ENCODE assay signal across 8 cellular contexts in the genomic region with DNA sequence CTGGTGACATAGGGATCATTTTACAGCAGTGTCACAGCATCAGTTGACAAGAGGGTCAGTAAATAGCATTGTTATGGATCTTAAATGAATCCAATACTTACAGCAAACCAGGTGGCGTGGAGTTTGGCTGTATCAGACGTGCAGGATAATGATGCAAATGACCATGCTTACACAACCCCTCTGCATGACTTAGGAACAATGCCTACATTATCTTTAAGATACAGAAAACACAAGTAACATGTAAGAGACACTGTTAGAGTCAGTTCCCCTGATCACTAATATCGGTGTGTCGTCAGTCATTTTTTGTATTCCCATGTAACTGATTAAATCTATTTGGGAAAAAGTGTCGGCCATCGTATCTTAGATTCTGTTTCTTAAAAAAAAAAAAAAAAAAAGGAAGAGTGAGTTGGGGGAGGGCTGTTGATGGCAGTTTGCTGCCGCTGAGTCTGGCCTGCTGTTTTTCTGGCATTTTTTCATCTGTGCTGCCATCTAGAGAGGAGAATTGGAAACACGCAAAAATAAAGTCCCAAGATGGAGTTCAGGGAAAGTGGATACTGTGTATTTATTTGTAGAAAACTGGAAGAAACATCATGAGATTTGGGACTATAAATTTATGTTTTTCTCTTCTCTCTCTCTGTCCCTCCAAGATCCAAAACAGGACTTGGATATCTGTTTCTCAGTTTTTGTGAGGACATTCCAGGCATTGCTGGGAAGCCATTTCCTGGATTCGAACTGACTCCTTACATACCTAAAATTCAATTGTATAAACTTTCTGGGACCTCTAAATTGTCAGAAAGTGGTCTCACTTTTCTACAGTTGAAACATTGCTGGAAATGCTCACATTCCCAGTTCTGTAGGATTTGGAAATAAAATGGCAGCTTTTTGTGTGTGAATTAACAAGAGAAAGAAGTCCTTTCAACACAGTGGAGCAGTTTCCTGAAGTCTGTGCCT.
DNase-seq lines count a peak whose midpoint lies in the region; ATAC-seq and TF ChIP-seq lines count a peak whose summit lies in the region.

No MANE protein-coding gene starts in this region.

- ATAC-seq in HG02588 (IDR thresholded peaks at IDR 0.05; ENCODE audit: unreplicated experiment): peak; percentile 80
- ATAC-seq in SK-N-SH treated with all-trans-retinoic acid at 6 μM for 48 hours: peak; percentile 89

- TF ChIP-seq CTCF in GM12864 (IDR thresholded peaks at IDR 0.05; ENCODE audit: low read depth, low read length, missing control alignments) (peak; percentile 60), kidney epithelial cell (IDR thresholded peaks at IDR 0.05; ENCODE audit: insufficient read depth, low read length, poor library complexity, severe bottlenecking) (peak; percentile 58)

- H3K27me3 ChIP-seq in kidney epithelial cell (ENCODE audit: control insufficient read depth, insufficient read depth, low read length): no peaks in the 10 kb centered on the region

- DNase-seq in A172 (ENCODE audit: low spot score) (peak; percentile 56), GM12864 (ENCODE audit: low read depth) (peak; percentile 33), NCI-H1105 (lab: John Stamatoyannopoulos, UW) (peak; percentile 38), cerebellum (ENCODE audit: low spot score) (peak; percentile 69), kidney epithelial cell (ENCODE audit: low read depth) (no peak)
- DNase-seq in stimulated activated CD4-positive, alpha-beta T cell treated with anti-CD3 and anti-CD28 coated beads, Interleukin-2, amount 100 ng/mL, for 4 hours (ENCODE audit: low read depth): peak; percentile 15

- no peaks in the 10 kb centered on the region for H3K36me3 ChIP-seq in kidney epithelial cell (ENCODE audit: control insufficient read depth, insufficient read depth, low read length)

- no peak overlapping the region for H3K4me3 ChIP-seq in GM12864 (ENCODE audit: low read depth, low read length)
- H3K4me3 ChIP-seq in kidney epithelial cell (ENCODE audit: low read depth, low read length): no peak overlapping the region

TF ChIP-seq in SK-N-SH treated with all-trans-retinoic acid at 6 μM for 48 hours, 23 proteins besides CTCF, POLR2A, EP300 and RAD21:
- no peak for TF ChIP-seq ISL1 (CRISPR knock-in tag; IDR thresholded peaks at IDR 0.05)
TF ChIP-seq in SK-N-SH treated with all-trans-retinoic acid at 6 μM for 48 hours: peak in this region for 0.
